ENCODE assay signal across 8 cellular contexts in genomic region chr15:68578960-68579935, GRCh38. TPM values are rescaled to one million over a fixed set of nuclear protein-coding genes. Genes with fewer than 3 reads are reported as not detected.
DNase-seq lines count a peak whose midpoint lies in the region; ATAC-seq and TF ChIP-seq lines count a peak whose summit lies in the region.

A gene with protein sequence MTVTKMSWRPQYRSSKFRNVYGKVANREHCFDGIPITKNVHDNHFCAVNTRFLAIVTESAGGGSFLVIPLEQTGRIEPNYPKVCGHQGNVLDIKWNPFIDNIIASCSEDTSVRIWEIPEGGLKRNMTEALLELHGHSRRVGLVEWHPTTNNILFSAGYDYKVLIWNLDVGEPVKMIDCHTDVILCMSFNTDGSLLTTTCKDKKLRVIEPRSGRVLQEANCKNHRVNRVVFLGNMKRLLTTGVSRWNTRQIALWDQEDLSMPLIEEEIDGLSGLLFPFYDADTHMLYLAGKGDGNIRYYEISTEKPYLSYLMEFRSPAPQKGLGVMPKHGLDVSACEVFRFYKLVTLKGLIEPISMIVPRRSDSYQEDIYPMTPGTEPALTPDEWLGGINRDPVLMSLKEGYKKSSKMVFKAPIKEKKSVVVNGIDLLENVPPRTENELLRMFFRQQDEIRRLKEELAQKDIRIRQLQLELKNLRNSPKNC (plus strand): TSS chr15:68578993. CDS start chr15:68579263, 270 bp downstream.

- H3K4me3 Mint-ChIP-seq in dendritic cell treated with granulocyte-macrophage colony-stimulating factor and Interleukin-4, amounts not matched to agents 40 ng/mL and 50 ng/mL, for 4 days: peak within 1 kb of the TSS; percentile 71

- WGBS in lung, 2 donors: 2% methylated on average over 52 to 96 of the region's 96 CpGs

- intact Hi-C loops in Right ventricle myocardium inferior (cut with DNase I): loop anchor here (1.0 to 5.0 kb wide), 4 partner anchors 30 to 95 kb away; no protein-coding TSS in a partner anchor
- intact Hi-C loops in cardiac septum (cut with DNase I): loop anchor here (5.0 kb wide), 1 partner anchor 93 kb away; no protein-coding TSS in a partner anchor
- intact Hi-C loops in dendritic cell treated with granulocyte-macrophage colony-stimulating factor and Interleukin-4, amounts not matched to agents 40 ng/mL and 50 ng/mL, for 4 days (cut with micrococcal nuclease): no loop called here

- peak within 1 kb of the TSS; percentile 53 to 56 for H3K27ac ChIP-seq in lung (ENCODE audit: low read depth in 1 of 2, low read length in 1 of 2)

- H3K9me3 Mint-ChIP-seq in dendritic cell treated with granulocyte-macrophage colony-stimulating factor and Interleukin-4, amounts not matched to agents 40 ng/mL and 50 ng/mL, for 4 days: no peaks in the 10 kb centered on the region

- no peaks in the 10 kb centered on the region for H3K36me3 ChIP-seq in lung (ENCODE audit: control insufficient read depth in 2 of 2, insufficient read depth in 2 of 2, low read length in 2 of 2)

- peaks cover 0 to 6% of the 10 kb centered on the region in 2 donors for H3K4me1 ChIP-seq in lung (ENCODE audit: control insufficient read depth in 2 of 2, insufficient read depth in 2 of 2, low read length in 2 of 2)

- H3K27me3 Mint-ChIP-seq in dendritic cell treated with granulocyte-macrophage colony-stimulating factor and Interleukin-4, amounts not matched to agents 40 ng/mL and 50 ng/mL, for 4 days: peaks cover 64% of the 10 kb centered on the region

- ATAC-seq in Right ventricle myocardium inferior (peak; percentile 40), lung (ENCODE audit: insufficient read depth, low FRiP score) (no peak), HG03565 (IDR thresholded peaks at IDR 0.05; ENCODE audit: unreplicated experiment) (no peak), GM19455 (IDR thresholded peaks at IDR 0.05; ENCODE audit: unreplicated experiment) (no peak)

- peaks cover 24% of the 10 kb centered on the region for H3K4me1 Mint-ChIP-seq in dendritic cell treated with granulocyte-macrophage colony-stimulating factor and Interleukin-4, amounts not matched to agents 40 ng/mL and 50 ng/mL, for 4 days (ENCODE audit: low read depth)

- no peaks in the 10 kb centered on the region for H3K27me3 ChIP-seq in lung (ENCODE audit: control insufficient read depth, insufficient read depth)

- DNase-seq in Right ventricle myocardium inferior (ENCODE audit: missing footprints) (peak; percentile 77), cardiac septum (ENCODE audit: low spot score) (no peak), RKO (ENCODE audit: low spot score) (peak; percentile 70), lung (ENCODE audit: low spot score) (no peak), stromal cell of bone marrow (ENCODE audit: low read depth) (peak; percentile 21)

- no peak for TF ChIP-seq CTCF in lung (IDR thresholded peaks at IDR 0.05; ENCODE audit: control extremely low read depth, extremely low read depth)

- H3K9me3 ChIP-seq in lung (ENCODE audit: control insufficient read depth in 2 of 2, insufficient read depth in 1 of 2, low read length in 1 of 2): no peaks in the 10 kb centered on the region

- no peaks in the 10 kb centered on the region for H3K36me3 Mint-ChIP-seq in dendritic cell treated with granulocyte-macrophage colony-stimulating factor and Interleukin-4, amounts not matched to agents 40 ng/mL and 50 ng/mL, for 4 days (ENCODE audit: low read depth)

- H3K4me3 ChIP-seq in lung: peak within 1 kb of the TSS; percentile 38

- no peak within 1 kb of the TSS for H3K27ac Mint-ChIP-seq in dendritic cell treated with granulocyte-macrophage colony-stimulating factor and Interleukin-4, amounts not matched to agents 40 ng/mL and 50 ng/mL, for 4 days

RNA-seq across cellular contexts. Expression of the gene that starts here (rescaled TPM):
- 8.5 TPM for total RNA-seq in Right ventricle myocardium inferior
- 2.7 TPM for total RNA-seq in cardiac septum
- total RNA-seq in lung: 10 to 100 TPM in 1 of 2 donors, 1 to 10 TPM in 1; 5.9 to 12.5 TPM
- 1 to 10 TPM; 2.4 to 2.8 TPM for polyA plus RNA-seq in lung

Comparison
In these comparisons a context has a peak if more than half of its experiments do, and no peak if none do; other contexts are left out.
1. DNase-seq: peak in Right ventricle myocardium inferior (single experiment), RKO (single experiment) and stromal cell of bone marrow (single experiment); none in cardiac septum (single experiment) and lung (single experiment).